Comparison of ENCODE assay signal across 8 cellular contexts in genomic region chr1:169044296-169044695, GRCh38.
A peak's percentile ranks its signal among the peaks of the same experiment; 100 is the strongest.
DNase-seq lines count a peak whose midpoint lies in the region; ATAC-seq and TF ChIP-seq lines count a peak whose summit lies in the region.

No MANE protein-coding gene starts in this region.

- WGBS in smooth muscle cell (ENCODE audit: low lambda C conversion rate): 69% methylated on average over 3 of the region's 3 CpGs
- 43 to 86% methylated on average over 3 of the region's 3 CpGs for WGBS in lower leg skin, 2 donors

- intact Hi-C loops in lower leg skin (cut with DNase I; ENCODE audit: low total_unique reads): no loop called here

- H3K9ac ChIP-seq in smooth muscle cell (ENCODE audit: low read depth): no peak overlapping the region
- no peak overlapping the region for H3K9ac ChIP-seq in Karpas-422 (ENCODE audit: low read length)

- H3K9me3 ChIP-seq in smooth muscle cell (replicated peaks; ENCODE audit: low read depth) (no peaks in the 10 kb centered on the region), Karpas-422 (ENCODE audit: low read length) (no peaks in the 10 kb centered on the region)

- H3K4me3 ChIP-seq in Jurkat, Clone E6-1 (ENCODE audit: low read length): no peak overlapping the region
- H3K4me3 ChIP-seq in smooth muscle cell (no peak overlapping the region), lower leg skin (ENCODE audit: low read depth, poor library complexity, severe bottlenecking) (no peak overlapping the region), Karpas-422 (ENCODE audit: low read length) (no peak overlapping the region)

- no peaks in the 10 kb centered on the region for H3F3A ChIP-seq in smooth muscle cell (ENCODE audit: low read depth)

- H3K27ac ChIP-seq in smooth muscle cell (ENCODE audit: low read depth): no peak overlapping the region
- no peak overlapping the region for H3K27ac ChIP-seq in Karpas-422 (ENCODE audit: low read length)

- H3K27me3 ChIP-seq in smooth muscle cell (ENCODE audit: low read depth) (no peaks in the 10 kb centered on the region), Karpas-422 (ENCODE audit: low read length) (no peaks in the 10 kb centered on the region)

- H3K9me2 ChIP-seq in Karpas-422 (replicated peaks; ENCODE audit: insufficient read depth, low read length): no peaks in the 10 kb centered on the region

- no peaks in the 10 kb centered on the region for H3K4me1 ChIP-seq in smooth muscle cell (ENCODE audit: low read depth)
- H3K4me1 ChIP-seq in Karpas-422 (ENCODE audit: low read length): peaks cover 6% of the 10 kb centered on the region

- H3K4me2 ChIP-seq in smooth muscle cell (no peak overlapping the region), Karpas-422 (ENCODE audit: low read depth, low read length, poor library complexity, severe bottlenecking) (no peak overlapping the region)

- no peak for TF ChIP-seq POLR2A in lower leg skin (IDR thresholded peaks at IDR 0.05)

- no peak for TF ChIP-seq CTCF in smooth muscle cell (IDR thresholded peaks at IDR 0.05; ENCODE audit: borderline replicate concordance, insufficient read depth, poor library complexity, severe bottlenecking)
- no peak for TF ChIP-seq CTCF in lower leg skin (IDR thresholded peaks at IDR 0.05)

- H4K20me1 ChIP-seq in smooth muscle cell (ENCODE audit: low read depth): no peaks in the 10 kb centered on the region
- H4K20me1 ChIP-seq in Karpas-422 (ENCODE audit: insufficient read depth, low read depth, low read length): no peaks in the 10 kb centered on the region

- DNase-seq in Jurkat, Clone E6-1 (ENCODE audit: low read depth, low spot score): peak; percentile 87
- DNase-seq in activated T-helper 1 cell treated with Interleukin-2 at 50 U/mL for 16 hours (ENCODE audit: low read depth): peak; percentile 7
- no peak for DNase-seq in smooth muscle cell (lab: John Stamatoyannopoulos, UW; ENCODE audit: unreplicated experiment)
- no peak for DNase-seq in lower leg skin (ENCODE audit: low spot score in 2 of 2)
- no peak for DNase-seq in cerebellar cortex (ENCODE audit: low spot score)
- no peak for DNase-seq in Karpas-422

- H2AFZ ChIP-seq in smooth muscle cell (ENCODE audit: low read depth): peak overlapping the region; percentile 6
- no peak overlapping the region for H2AFZ ChIP-seq in Karpas-422 (ENCODE audit: low read length)

- ATAC-seq in GM18502 (IDR thresholded peaks at IDR 0.05; ENCODE audit: poor library complexity, unreplicated experiment) (peak; percentile 94), GM21528 (IDR thresholded peaks at IDR 0.05; ENCODE audit: low FRiP score, unreplicated experiment) (peak; percentile 93)

- H3K79me2 ChIP-seq in smooth muscle cell (ENCODE audit: low read depth) (no peaks in the 10 kb centered on the region), Karpas-422 (ENCODE audit: low read length) (no peaks in the 10 kb centered on the region)

- H3K36me3 ChIP-seq in smooth muscle cell (ENCODE audit: low read depth): no peaks in the 10 kb centered on the region
- no peaks in the 10 kb centered on the region for H3K36me3 ChIP-seq in Karpas-422 (ENCODE audit: insufficient read depth, low read length)

Comparison
In these comparisons a context has a peak if more than half of its experiments do, and no peak if none do; other contexts are left out.
1. DNase-seq: peak in Jurkat, Clone E6-1 (single experiment) and activated T-helper 1 cell treated with Interleukin-2 at 50 U/mL for 16 hours (single experiment); none in smooth muscle cell (single experiment), lower leg skin (0 of 2), cerebellar cortex (single experiment) and Karpas-422 (single experiment).